16 cellular contexts compared by ENCODE assay signal in the genomic region with DNA sequence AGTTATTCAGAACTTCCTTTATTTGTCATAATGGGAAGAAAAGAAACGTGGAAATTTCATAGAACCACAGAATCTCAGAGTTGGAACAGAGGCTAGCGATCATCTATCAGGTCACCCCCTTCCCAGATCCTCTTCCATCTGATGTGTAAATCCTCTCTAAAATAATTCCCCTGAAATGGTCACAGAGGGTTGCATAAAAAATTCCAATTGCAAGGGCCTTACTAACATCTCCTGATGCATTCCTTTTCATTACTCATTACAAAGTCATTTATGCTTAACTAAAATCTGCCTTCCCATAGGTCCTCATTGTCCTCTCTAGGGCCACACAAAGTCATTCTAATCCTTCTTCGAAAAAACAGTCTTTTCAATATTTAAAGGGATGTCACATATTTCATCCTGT.
DNase-seq lines count a peak whose midpoint lies in the region; ATAC-seq and TF ChIP-seq lines count a peak whose summit lies in the region.
"Had no signal": no experiment of that assay in that cellular context is flagged by ENCODE, and none has a peak within 500 bp of the region (broad histone marks: within the 10 kb centered on the region; RNA-seq: fewer than 3 reads in every experiment).

No MANE protein-coding gene starts in this region.

- H3K4me2 ChIP-seq in fibroblast of lung (ENCODE audit: extremely low read depth, insufficient read depth, low read length) = no peak overlapping the region
- H3K4me2 ChIP-seq in osteoblast (ENCODE audit: insufficient read depth, low read length) = peak overlapping the region; percentile 62

- H3K27me3 ChIP-seq in RWPE2 (ENCODE audit: insufficient read depth, poor library complexity, severe bottlenecking) = no peaks in the 10 kb centered on the region
- no peaks in the 10 kb centered on the region for H3K27me3 ChIP-seq in fibroblast of lung (ENCODE audit: control insufficient read depth, insufficient read depth, low read length)
- H3K27me3 ChIP-seq in osteoblast (ENCODE audit: insufficient read depth, low read length) = no peaks in the 10 kb centered on the region
- H3K27me3 ChIP-seq in body of pancreas = no peaks in the 10 kb centered on the region
- H3K27me3 ChIP-seq: adrenal gland had no signal

- no peaks in the 10 kb centered on the region for H3K79me2 ChIP-seq in fibroblast of lung (ENCODE audit: control insufficient read depth, insufficient read depth, low read length)
- no peaks in the 10 kb centered on the region for H3K79me2 ChIP-seq in osteoblast (ENCODE audit: insufficient read depth, low read length)

- H4K20me1 ChIP-seq in fibroblast of lung (ENCODE audit: control insufficient read depth, extremely low read depth, insufficient read depth, low read length) (no peaks in the 10 kb centered on the region), osteoblast (ENCODE audit: insufficient read depth, low read length) (no peaks in the 10 kb centered on the region)

- DNase-seq in EL (peak; percentile 88), RWPE2 (ENCODE audit: low spot score) (no peak), fibroblast of lung (ENCODE audit: low read depth in 2 of 2) (peak; percentile 17 to 86), osteoblast (ENCODE audit: insufficient read length, low spot score, missing footprints) (no peak), NCI-H2107 treated with DMSO at 0.1 percent for 48 hours (lab: John Stamatoyannopoulos, UW; ENCODE audit: unreplicated experiment) (no peak), body of pancreas (no peak), NCI-H1092 treated with DMSO at 0.1 percent for 48 hours (lab: John Stamatoyannopoulos, UW) (no peak)
- DNase-seq: activated CD4-positive, alpha-beta memory T cell treated with anti-CD3 and anti-CD28 coated beads, Interleukin-2, amount 10 ng/mL, durations not matched to agents 7 days and 5 days; adrenal gland; CD4-positive, alpha-beta T cell; islet precursor cell; NCI-H2171 treated with DMSO at 0.1 percent for 48 hours had no signal

- intact Hi-C loops in body of pancreas (cut with DNase I) = no loop called here

- H2AFZ ChIP-seq in fibroblast of lung (ENCODE audit: low read length) (no peak overlapping the region), osteoblast (ENCODE audit: low read length) (no peak overlapping the region)

- H3K27ac ChIP-seq in RWPE2 (ENCODE audit: poor library complexity, severe bottlenecking) (peak overlapping the region; percentile 43), fibroblast of lung (ENCODE audit: insufficient read depth, low read length) (peak overlapping the region; percentile 35), osteoblast (ENCODE audit: low read depth, low read length) (peak overlapping the region; percentile 66), body of pancreas (no peak overlapping the region)
- H3K27ac ChIP-seq: adrenal gland, SK-N-MC, thoracic aorta had no signal

- ATAC-seq in RWPE2 (ENCODE audit: low read depth) (peak; percentile 82), body of pancreas (no peak), HG02623 (IDR thresholded peaks at IDR 0.05; ENCODE audit: unreplicated experiment) (no peak)
- ATAC-seq: HCT116 had no signal

- H3K9ac ChIP-seq in fibroblast of lung (ENCODE audit: insufficient read depth, low read length) = no peak overlapping the region

- TF ChIP-seq POLR2A in body of pancreas (IDR thresholded peaks at IDR 0.05) = no peak

- H3K4me1 ChIP-seq in RWPE2 (ENCODE audit: insufficient read depth, poor library complexity, severe bottlenecking) = peaks cover 18% of the 10 kb centered on the region
- H3K4me1 ChIP-seq in fibroblast of lung (ENCODE audit: control insufficient read depth, extremely low read depth, insufficient read depth, low read length) = peaks cover 4% of the 10 kb centered on the region
- peaks cover 20% of the 10 kb centered on the region for H3K4me1 ChIP-seq in osteoblast (ENCODE audit: insufficient read depth, low read length)
- no peaks in the 10 kb centered on the region for H3K4me1 ChIP-seq in body of pancreas
- H3K4me1 ChIP-seq: adrenal gland had no signal

- no peak overlapping the region for H3K4me3 ChIP-seq in RWPE2 (ENCODE audit: severe bottlenecking)
- no peak overlapping the region for H3K4me3 ChIP-seq in fibroblast of lung (replicated peaks in 1 of 4; ENCODE audit: control extremely low read depth in 1 of 4, insufficient read depth in 1 of 4, low read depth in 3 of 4, low read length in 4 of 4)
- peak overlapping the region; percentile 0 for H3K4me3 ChIP-seq in osteoblast (ENCODE audit: insufficient read depth, low read length)
- H3K4me3 ChIP-seq in body of pancreas = no peak overlapping the region
- H3K4me3 ChIP-seq: adrenal gland, SK-N-MC, thoracic aorta had no signal

- TF ChIP-seq CTCF in RWPE2 (IDR thresholded peaks at IDR 0.05; ENCODE audit: poor library complexity, severe bottlenecking) (no peak), fibroblast of lung (conservative IDR thresholded peaks at IDR 0.05 in 1 of 2, IDR thresholded peaks at IDR 0.05 in 1 of 2; ENCODE audit: low read depth in 1 of 2, low read length in 2 of 2) (no peak), osteoblast (IDR thresholded peaks at IDR 0.05; ENCODE audit: extremely low read depth, low read depth, low read length) (no peak), body of pancreas (IDR thresholded peaks at IDR 0.05) (no peak)

- H3K36me3 ChIP-seq in RWPE2 (ENCODE audit: low read depth) (no peaks in the 10 kb centered on the region), fibroblast of lung (ENCODE audit: control insufficient read depth, insufficient read depth, low read length) (no peaks in the 10 kb centered on the region), osteoblast (ENCODE audit: insufficient read depth, low read length) (no peaks in the 10 kb centered on the region), body of pancreas (replicated peaks in 1 of 2; ENCODE audit: insufficient read depth in 1 of 2, low read depth in 2 of 2) (no peaks in the 10 kb centered on the region)
- H3K36me3 ChIP-seq: adrenal gland, thoracic aorta had no signal

- no peaks in the 10 kb centered on the region for H3K9me3 ChIP-seq in RWPE2 (ENCODE audit: severe bottlenecking)
- H3K9me3 ChIP-seq in fibroblast of lung (ENCODE audit: control insufficient read depth, insufficient read depth, low read depth, low read length) = no peaks in the 10 kb centered on the region
- no peaks in the 10 kb centered on the region for H3K9me3 ChIP-seq in osteoblast (ENCODE audit: low read depth, low read length)
- no peaks in the 10 kb centered on the region for H3K9me3 ChIP-seq in body of pancreas
- H3K9me3 ChIP-seq: adrenal gland, thoracic aorta had no signal

- WGBS in body of pancreas, 2 donors = 61 to 67% methylated on average over 3 of the region's 3 CpGs

Comparison
In these comparisons a context has a peak if more than half of its experiments do, and no peak if none do; other contexts are left out.
1. DNase-seq: peak in EL (single experiment) and fibroblast of lung (2 of 2); none in RWPE2 (single experiment), osteoblast (single experiment), NCI-H2107 treated with DMSO at 0.1 percent for 48 hours (single experiment), body of pancreas (0 of 4) and NCI-H1092 treated with DMSO at 0.1 percent for 48 hours (single experiment).
2. H3K27ac ChIP-seq: peak in RWPE2 (single experiment), fibroblast of lung (single experiment) and osteoblast (single experiment); none in body of pancreas (0 of 4).